In genomic region chr11:87252869-87253268, GRCh38 we compare ENCODE assay signal across 18 cellular contexts.
DNase-seq lines count a peak whose midpoint lies in the region; ATAC-seq and TF ChIP-seq lines count a peak whose summit lies in the region.
"Had no signal": no experiment of that assay in that cellular context is flagged by ENCODE, and none has a peak within 500 bp of the region (broad histone marks: within the 10 kb centered on the region; RNA-seq: fewer than 3 reads in every experiment).

No MANE protein-coding gene starts in this region.

- H3K27ac ChIP-seq in Panc1 (ENCODE audit: low read length) (no peak overlapping the region), Peyer's patch (no peak overlapping the region)
- H3K27ac ChIP-seq in naive thymus-derived CD4-positive, alpha-beta T cell (ENCODE audit: low read depth, low read length): no peak overlapping the region
- H3K27ac ChIP-seq: cardiac muscle cell had no signal

- in situ Hi-C loops in Panc1 (cut with HindIII; ENCODE audit: low pct_unique_long_range_greater_than_20kb, low sequenced_read_pairs): no loop called here

- no peak for TF ChIP-seq POLR2A in Peyer's patch (IDR thresholded peaks at IDR 0.05)

- H3K4me3 ChIP-seq in Panc1 (ENCODE audit: low read depth in 2 of 2, low read length in 2 of 2): no peak overlapping the region
- no peak overlapping the region for H3K4me3 ChIP-seq in Peyer's patch
- H3K4me3 ChIP-seq in naive thymus-derived CD4-positive, alpha-beta T cell (ENCODE audit: low read length): no peak overlapping the region
- H3K4me3 ChIP-seq: cardiac muscle cell, mucosa of descending colon had no signal

- no peak for TF ChIP-seq CTCF in Panc1 (IDR thresholded peaks at IDR 0.05)
- no peak for TF ChIP-seq CTCF in Peyer's patch (IDR thresholded peaks at IDR 0.05)

- no peak for DNase-seq in activated T-cell treated with anti-CD3 and anti-CD28 coated beads, Interleukin-2, amount 50 U/mL, for 4 hours
- DNase-seq in activated T-cell treated with anti-CD3 and anti-CD28 coated beads for 4 hours (no peak), Panc1 (ENCODE audit: low read depth, low spot score) (no peak), dermis microvascular lymphatic vessel endothelial cell (ENCODE audit: low read depth in 2 of 2) (peak; percentile 18 to 45), Peyer's patch (no peak), OCI-M2 (lab: John Stamatoyannopoulos, UW; ENCODE audit: unreplicated experiment) (no peak)
- no peak for DNase-seq in stimulated activated naive CD8-positive, alpha-beta T cell treated with anti-CD3 and anti-CD28 coated beads, Interleukin-15, Interleukin-2, amounts not matched to agents 100 U/mL and 50 U/mL, for 24 hours
- no peak for DNase-seq in naive thymus-derived CD4-positive, alpha-beta T cell
- DNase-seq: activated CD4-positive, alpha-beta T cell treated with anti-CD3 and anti-CD28 coated beads for 1 hour; activated CD8-positive, alpha-beta memory T cell treated with anti-CD3 and anti-CD28 coated beads, Interleukin-2, amount 50 U/mL, for 4 hours; mucosa of descending colon; NCI-H1930; NCI-H345; stimulated activated CD4-positive, alpha-beta T cell treated with anti-CD3 and anti-CD28 coated beads, Interleukin-4, amount 100 ng/mL, for 24 hours had no signal

- no peaks in the 10 kb centered on the region for H3K27me3 ChIP-seq in Panc1 (ENCODE audit: control insufficient read depth, insufficient read depth, low read length)
- H3K27me3 ChIP-seq in Peyer's patch: no peaks in the 10 kb centered on the region
- H3K27me3 ChIP-seq in naive thymus-derived CD4-positive, alpha-beta T cell (ENCODE audit: control insufficient read depth in 2 of 2, insufficient read depth in 2 of 2, low read length in 2 of 2): no peaks in the 10 kb centered on the region
- H3K27me3 ChIP-seq: cardiac muscle cell had no signal

- H3K9me3 ChIP-seq in Panc1 (ENCODE audit: control insufficient read depth, insufficient read depth, low read depth, low read length): no peaks in the 10 kb centered on the region
- no peaks in the 10 kb centered on the region for H3K9me3 ChIP-seq in Peyer's patch
- no peaks in the 10 kb centered on the region for H3K9me3 ChIP-seq in naive thymus-derived CD4-positive, alpha-beta T cell (ENCODE audit: control insufficient read depth in 2 of 3, low read length in 3 of 3)
- H3K9me3 ChIP-seq: mucosa of descending colon had no signal

- peak; percentile 93 to 96 for ATAC-seq in activated T-cell treated with anti-CD3 and anti-CD28 coated beads, Interleukin-2, amount 50 U/mL, for 4 hours
- ATAC-seq in Panc1: no peak
- peak; percentile 92 for ATAC-seq in stimulated activated naive CD8-positive, alpha-beta T cell treated with anti-CD3 and anti-CD28 coated beads, Interleukin-15, Interleukin-2, amounts not matched to agents 100 U/mL and 50 U/mL, for 24 hours
- no peak for ATAC-seq in naive thymus-derived CD4-positive, alpha-beta T cell
- ATAC-seq: esophagus mucosa, mucosa of descending colon had no signal

- H3K27ac Mint-ChIP-seq in naive thymus-derived CD4-positive, alpha-beta T cell: no peak overlapping the region
- H3K27ac Mint-ChIP-seq: CD4-positive, CD25-positive, alpha-beta regulatory T cell; IgD-negative memory B cell had no signal

- no peak overlapping the region for H3K4me3 Mint-ChIP-seq in activated T-cell treated with anti-CD3 and anti-CD28 coated beads, Interleukin-2, amount 50 U/mL, for 4 hours
- H3K4me3 Mint-ChIP-seq in naive thymus-derived CD4-positive, alpha-beta T cell: no peak overlapping the region
- H3K4me3 Mint-ChIP-seq: CD4-positive, CD25-positive, alpha-beta regulatory T cell; IgD-negative memory B cell had no signal

- intact Hi-C loops in Panc1 (cut with micrococcal nuclease; ENCODE audit: unreplicated experiment): no loop called here
- intact Hi-C loops in naive thymus-derived CD4-positive, alpha-beta T cell (cut with micrococcal nuclease): no loop called here

- H3K36me3 ChIP-seq in Panc1 (ENCODE audit: control insufficient read depth, insufficient read depth, low read length) (no peaks in the 10 kb centered on the region), Peyer's patch (no peaks in the 10 kb centered on the region)
- H3K36me3 ChIP-seq in naive thymus-derived CD4-positive, alpha-beta T cell (ENCODE audit: control insufficient read depth in 2 of 3, insufficient read depth in 3 of 3, low read length in 3 of 3): no peaks in the 10 kb centered on the region
- H3K36me3 ChIP-seq: cardiac muscle cell had no signal

- H3K36me3 Mint-ChIP-seq in activated T-cell treated with anti-CD3 and anti-CD28 coated beads, Interleukin-2, amount 50 U/mL, for 4 hours (ENCODE audit: insufficient read depth): peaks cover 9% of the 10 kb centered on the region
- H3K36me3 Mint-ChIP-seq in naive thymus-derived CD4-positive, alpha-beta T cell: peaks cover 0 to 22% (median 10%) of the 10 kb centered on the region in 5 donors

- POLR2A ChIA-PET in Panc1 (lab: Charles Lee): interaction anchor here (0.7 kb wide), 1 partner anchor 240 kb away, joined by 6 read pairs; no protein-coding TSS in a partner anchor
- POLR2A ChIA-PET in naive thymus-derived CD4-positive, alpha-beta T cell (lab: Charles Lee): no interaction called here

- TSS peak; percentile 13 for BruUV-seq in Panc1 (replicated peaks; lab: Mats Ljungman, UMichigan)

- H3K4me1 Mint-ChIP-seq in activated T-cell treated with anti-CD3 and anti-CD28 coated beads, Interleukin-2, amount 50 U/mL, for 4 hours (ENCODE audit: low read depth): peaks cover 21% of the 10 kb centered on the region
- H3K4me1 Mint-ChIP-seq in naive thymus-derived CD4-positive, alpha-beta T cell: peaks cover 13 to 57% (median 51%) of the 10 kb centered on the region in 7 donors

- H3K4me1 ChIP-seq in Panc1 (ENCODE audit: control insufficient read depth, insufficient read depth, low read length): no peaks in the 10 kb centered on the region
- no peaks in the 10 kb centered on the region for H3K4me1 ChIP-seq in Peyer's patch
- H3K4me1 ChIP-seq in naive thymus-derived CD4-positive, alpha-beta T cell (ENCODE audit: control insufficient read depth in 2 of 2, insufficient read depth in 2 of 2, low read length in 2 of 2): peaks cover 0 to 2% of the 10 kb centered on the region in 2 donors

- CTCF ChIA-PET in Panc1 (lab: Charles Lee): no interaction called here
- CTCF ChIA-PET in naive thymus-derived CD4-positive, alpha-beta T cell (lab: Charles Lee): no interaction called here

- no peaks in the 10 kb centered on the region for H3K9me3 Mint-ChIP-seq in activated T-cell treated with anti-CD3 and anti-CD28 coated beads, Interleukin-2, amount 50 U/mL, for 4 hours
- H3K9me3 Mint-ChIP-seq in naive thymus-derived CD4-positive, alpha-beta T cell: peaks cover 0 to 7% (median 0%) of the 10 kb centered on the region in 11 donors
- H3K9me3 Mint-ChIP-seq: IgD-negative memory B cell had no signal

- no peaks in the 10 kb centered on the region for H3K27me3 Mint-ChIP-seq in activated T-cell treated with anti-CD3 and anti-CD28 coated beads, Interleukin-2, amount 50 U/mL, for 4 hours (ENCODE audit: low read depth)
- no peaks in the 10 kb centered on the region for H3K27me3 Mint-ChIP-seq in naive thymus-derived CD4-positive, alpha-beta T cell
- H3K27me3 Mint-ChIP-seq: CD4-positive, CD25-positive, alpha-beta regulatory T cell; IgD-negative memory B cell had no signal

Comparison
In these comparisons a context has a peak if more than half of its experiments do, and no peak if none do; other contexts are left out.
1. ATAC-seq: peak in activated T-cell treated with anti-CD3 and anti-CD28 coated beads, Interleukin-2, amount 50 U/mL, for 4 hours (2 of 2) and stimulated activated naive CD8-positive, alpha-beta T cell treated with anti-CD3 and anti-CD28 coated beads, Interleukin-15, Interleukin-2, amounts not matched to agents 100 U/mL and 50 U/mL, for 24 hours (single experiment); none in Panc1 (single experiment) and naive thymus-derived CD4-positive, alpha-beta T cell (single experiment).
2. DNase-seq: peak in dermis microvascular lymphatic vessel endothelial cell (2 of 2); none in activated T-cell treated with anti-CD3 and anti-CD28 coated beads, Interleukin-2, amount 50 U/mL, for 4 hours (single experiment), activated T-cell treated with anti-CD3 and anti-CD28 coated beads for 4 hours (single experiment), Panc1 (single experiment), stimulated activated naive CD8-positive, alpha-beta T cell treated with anti-CD3 and anti-CD28 coated beads, Interleukin-15, Interleukin-2, amounts not matched to agents 100 U/mL and 50 U/mL, for 24 hours (single experiment), Peyer's patch (0 of 3), OCI-M2 (single experiment) and naive thymus-derived CD4-positive, alpha-beta T cell (0 of 9).